Comparison of ENCODE assay signal across 13 cellular contexts in the genomic region with DNA sequence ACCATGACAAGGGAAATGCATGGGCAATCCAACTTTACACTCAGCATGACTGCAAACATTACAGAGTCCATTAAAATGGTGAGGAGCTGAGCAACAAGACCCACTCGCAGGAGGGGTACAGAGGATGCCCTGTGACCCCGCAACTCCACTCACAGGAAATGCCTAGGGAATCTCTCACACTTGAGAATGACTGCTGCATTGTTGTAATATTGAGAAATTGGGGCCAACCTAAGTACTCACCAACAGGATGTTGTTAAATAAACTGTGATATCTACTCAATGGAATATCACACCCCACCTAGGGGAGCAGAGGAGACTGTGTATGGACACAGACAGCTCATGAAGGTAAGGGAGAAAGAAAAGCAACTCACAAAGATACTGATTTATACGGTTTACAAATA. TPM values are rescaled to one million over a fixed set of nuclear protein-coding genes. Genes with fewer than 3 reads are reported as not detected.
DNase-seq lines count a peak whose midpoint lies in the region; ATAC-seq and TF ChIP-seq lines count a peak whose summit lies in the region.
"Had no signal": no experiment of that assay in that cellular context is flagged by ENCODE, and none has a peak within 500 bp of the region (broad histone marks: within the 10 kb centered on the region; RNA-seq: fewer than 3 reads in every experiment).

No MANE protein-coding gene starts in this region.

- H3K4me1 Mint-ChIP-seq in activated CD4-positive, alpha-beta T cell treated with anti-CD3 and anti-CD28 coated beads for 36 hours, result no peaks in the 10 kb centered on the region

- ATAC-seq in lung (ENCODE audit: insufficient read depth, low FRiP score), result no peak
- ATAC-seq in activated CD4-positive, alpha-beta T cell treated with anti-CD3 and anti-CD28 coated beads for 36 hours, result no peak

- peak; percentile 71 for DNase-seq in BJ (ENCODE audit: low read depth)
- peak; percentile 96 for DNase-seq in HT1080 (ENCODE audit: low read depth)
- peak; percentile 83 for DNase-seq in astrocyte of the spinal cord (ENCODE audit: low read depth, low spot score)
- peak; percentile 21 for DNase-seq in lung (ENCODE audit: low spot score)
- no peak for DNase-seq in activated CD4-positive, alpha-beta T cell treated with anti-CD3 and anti-CD28 coated beads for 36 hours
- no peak for DNase-seq in DMS153 (lab: John Stamatoyannopoulos, UW)
- no peak for DNase-seq in activated CD4-positive, alpha-beta T cell treated with anti-CD3 and anti-CD28 coated beads for 1 hour
- no peak for DNase-seq in effector CD8-positive, alpha-beta T cell (lab: John Stamatoyannopoulos, UW)
- DNase-seq: DMS79 treated with DMSO at 0.1 percent for 48 hours; NCI-H446 treated with DMSO at 0.1 percent for 48 hours; stimulated activated CD4-positive, alpha-beta T cell treated with anti-CD3 and anti-CD28 coated beads, Interleukin-2, amount 100 ng/mL, for 48 hours had no signal

- H3K27me3 Mint-ChIP-seq in activated CD4-positive, alpha-beta T cell treated with anti-CD3 and anti-CD28 coated beads for 36 hours, result no peaks in the 10 kb centered on the region
- H3K27me3 Mint-ChIP-seq: natural killer cell treated with Interleukin-12 subunit alpha and Interleukin-12 subunit beta and Interleukin-15 and Interleukin-18, amount 100 ng/mL, for 72 hours had no signal

- CTCF ChIA-PET in BJ (lab: Yijun Ruan, JAX), result no interaction called here
- CTCF ChIA-PET in activated CD4-positive, alpha-beta T cell treated with anti-CD3 and anti-CD28 coated beads for 36 hours (lab: Charles Lee), result interaction anchor here (1.4 kb wide), 1 partner anchor 187 kb away, joined by 3 read pairs; no protein-coding TSS in a partner anchor

- WGBS in lung, 2 donors, result 53 to 55% methylated on average over 3 of the region's 3 CpGs

- no peaks in the 10 kb centered on the region for H3K9me3 Mint-ChIP-seq in activated CD4-positive, alpha-beta T cell treated with anti-CD3 and anti-CD28 coated beads for 36 hours (ENCODE audit: low read depth)
- H3K9me3 Mint-ChIP-seq: natural killer cell treated with Interleukin-12 subunit alpha and Interleukin-12 subunit beta and Interleukin-15 and Interleukin-18, amount 100 ng/mL, for 72 hours had no signal

- H3K36me3 Mint-ChIP-seq in activated CD4-positive, alpha-beta T cell treated with anti-CD3 and anti-CD28 coated beads for 36 hours (ENCODE audit: low read depth), result no peaks in the 10 kb centered on the region
- H3K36me3 Mint-ChIP-seq: natural killer cell treated with Interleukin-12 subunit alpha and Interleukin-12 subunit beta and Interleukin-15 and Interleukin-18, amount 100 ng/mL, for 72 hours had no signal

- H3K36me3 ChIP-seq in BJ (ENCODE audit: control insufficient read depth, insufficient read depth, low read length) (no peaks in the 10 kb centered on the region), lung (ENCODE audit: control insufficient read depth in 2 of 2, insufficient read depth in 2 of 2, low read length in 2 of 2) (peaks cover 2 to 15% of the 10 kb centered on the region in 2 donors)

- no peak overlapping the region for H3K27ac Mint-ChIP-seq in activated CD4-positive, alpha-beta T cell treated with anti-CD3 and anti-CD28 coated beads for 36 hours

- H3K4me3 ChIP-seq in BJ (ENCODE audit: low read depth, low read length), result no peak overlapping the region
- no peak overlapping the region for H3K4me3 ChIP-seq in astrocyte of the spinal cord (ENCODE audit: low read depth, low read length)
- no peak overlapping the region for H3K4me3 ChIP-seq in lung
- H3K4me3 ChIP-seq: tibial nerve had no signal

- intact Hi-C loops in activated CD4-positive, alpha-beta T cell treated with anti-CD3 and anti-CD28 coated beads for 36 hours (cut with DNase I, micrococcal nuclease), result no loop called here

- no peak overlapping the region for H3K4me3 Mint-ChIP-seq in activated CD4-positive, alpha-beta T cell treated with anti-CD3 and anti-CD28 coated beads for 36 hours
- H3K4me3 Mint-ChIP-seq: natural killer cell treated with Interleukin-12 subunit alpha and Interleukin-12 subunit beta and Interleukin-15 and Interleukin-18, amount 100 ng/mL, for 72 hours had no signal

- POLR2A ChIA-PET in BJ (lab: Charles Lee), result no interaction called here
- POLR2A ChIA-PET in activated CD4-positive, alpha-beta T cell treated with anti-CD3 and anti-CD28 coated beads for 36 hours (lab: Charles Lee), result no interaction called here

- no peak overlapping the region for H3K27ac ChIP-seq in lung (ENCODE audit: low read depth in 1 of 2, low read length in 1 of 2)
- H3K27ac ChIP-seq: tibial nerve had no signal

- no peaks in the 10 kb centered on the region for H3K9me3 ChIP-seq in lung (ENCODE audit: control insufficient read depth in 2 of 2, insufficient read depth in 1 of 2, low read length in 1 of 2)
- H3K9me3 ChIP-seq: tibial nerve had no signal

- TF ChIP-seq CTCF in BJ (IDR thresholded peaks at IDR 0.05; ENCODE audit: insufficient read depth, low read depth, low read length) (no peak; the same call in 1 of the 2 replicates), astrocyte of the spinal cord (IDR thresholded peaks at IDR 0.05; ENCODE audit: low read depth, low read length) (no peak), lung (IDR thresholded peaks at IDR 0.05; ENCODE audit: control extremely low read depth, extremely low read depth) (no peak)

- in situ Hi-C loops in astrocyte of the spinal cord (cut with HindIII; ENCODE audit: low sequenced_read_pairs), result no loop called here

- no peaks in the 10 kb centered on the region for H3K27me3 ChIP-seq in BJ (ENCODE audit: control insufficient read depth, insufficient read depth, low read length)
- no peaks in the 10 kb centered on the region for H3K27me3 ChIP-seq in lung (ENCODE audit: control insufficient read depth, insufficient read depth)
- H3K27me3 ChIP-seq: tibial nerve had no signal

- H3K4me1 ChIP-seq in lung (ENCODE audit: control insufficient read depth in 2 of 2, insufficient read depth in 2 of 2, low read length in 2 of 2), result no peaks in the 10 kb centered on the region

RNA-seq across cellular contexts. Expression of gene CAMK2B, which starts 53.4 kb away (rescaled TPM):
- polyA plus RNA-seq in BJ (2011; rRNA removed) (0.05 and 0.10 TPM in 2 replicates), lung (under 1 TPM; 0.12 to 0.25 TPM)
- 0.14 TPM in 1 of 2 replicates, not detected in the other for polyA minus RNA-seq in BJ (2011; rRNA and poly(A)+ RNA removed)
- total RNA-seq in HT1080 (2014; rRNA removed; shearing (Covaris generic)), result 0.02 and 0.07 TPM in 2 replicates
- polyA plus RNA-seq in HT1080 (2015; cell fraction: cytosol; rRNA removed), result 0.06 and 0.16 TPM in 2 replicates
- 0.39 TPM in 1 of 2 replicates, not detected in the other for polyA plus RNA-seq in HT1080 (2015; cell fraction: nucleus; rRNA removed)
- total RNA-seq in lung, result under 1 TPM; 0.40 to 0.80 TPM
- total RNA-seq in activated CD4-positive, alpha-beta T cell treated with anti-CD3 and anti-CD28 coated beads for 36 hours, result 1 to 10 TPM; 1.1 to 1.8 TPM

Comparison
In these comparisons a context has a peak if more than half of its experiments do, and no peak if none do; other contexts are left out.
1. DNase-seq: peak in BJ (single experiment), HT1080 (single experiment), astrocyte of the spinal cord (single experiment) and lung (single experiment); none in activated CD4-positive, alpha-beta T cell treated with anti-CD3 and anti-CD28 coated beads for 36 hours (single experiment), DMS153 (single experiment), activated CD4-positive, alpha-beta T cell treated with anti-CD3 and anti-CD28 coated beads for 1 hour (single experiment) and effector CD8-positive, alpha-beta T cell (single experiment).